Comparison of ENCODE assay signal across 2 cellular contexts in genomic region chr13:92143766-92144165, GRCh38.
TF ChIP-seq lines count a peak whose summit lies in the region.

No MANE protein-coding gene starts in this region.

TF ChIP-seq in Ishikawa, 13 proteins besides CTCF, POLR2A, EP300 and RAD21 (continued from another document):
- TF ChIP-seq, protein P1, sequence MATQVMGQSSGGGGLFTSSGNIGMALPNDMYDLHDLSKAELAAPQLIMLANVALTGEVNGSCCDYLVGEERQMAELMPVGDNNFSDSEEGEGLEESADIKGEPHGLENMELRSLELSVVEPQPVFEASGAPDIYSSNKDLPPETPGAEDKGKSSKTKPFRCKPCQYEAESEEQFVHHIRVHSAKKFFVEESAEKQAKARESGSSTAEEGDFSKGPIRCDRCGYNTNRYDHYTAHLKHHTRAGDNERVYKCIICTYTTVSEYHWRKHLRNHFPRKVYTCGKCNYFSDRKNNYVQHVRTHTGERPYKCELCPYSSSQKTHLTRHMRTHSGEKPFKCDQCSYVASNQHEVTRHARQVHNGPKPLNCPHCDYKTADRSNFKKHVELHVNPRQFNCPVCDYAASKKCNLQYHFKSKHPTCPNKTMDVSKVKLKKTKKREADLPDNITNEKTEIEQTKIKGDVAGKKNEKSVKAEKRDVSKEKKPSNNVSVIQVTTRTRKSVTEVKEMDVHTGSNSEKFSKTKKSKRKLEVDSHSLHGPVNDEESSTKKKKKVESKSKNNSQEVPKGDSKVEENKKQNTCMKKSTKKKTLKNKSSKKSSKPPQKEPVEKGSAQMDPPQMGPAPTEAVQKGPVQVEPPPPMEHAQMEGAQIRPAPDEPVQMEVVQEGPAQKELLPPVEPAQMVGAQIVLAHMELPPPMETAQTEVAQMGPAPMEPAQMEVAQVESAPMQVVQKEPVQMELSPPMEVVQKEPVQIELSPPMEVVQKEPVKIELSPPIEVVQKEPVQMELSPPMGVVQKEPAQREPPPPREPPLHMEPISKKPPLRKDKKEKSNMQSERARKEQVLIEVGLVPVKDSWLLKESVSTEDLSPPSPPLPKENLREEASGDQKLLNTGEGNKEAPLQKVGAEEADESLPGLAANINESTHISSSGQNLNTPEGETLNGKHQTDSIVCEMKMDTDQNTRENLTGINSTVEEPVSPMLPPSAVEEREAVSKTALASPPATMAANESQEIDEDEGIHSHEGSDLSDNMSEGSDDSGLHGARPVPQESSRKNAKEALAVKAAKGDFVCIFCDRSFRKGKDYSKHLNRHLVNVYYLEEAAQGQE (IDR thresholded peaks at IDR 0.05; ENCODE audit: low read depth) = no peak
- TF ChIP-seq TCF12 (IDR thresholded peaks at IDR 0.05; ENCODE audit: low read depth) = no peak
- no peak for TF ChIP-seq ZBTB7A (IDR thresholded peaks at IDR 0.05; ENCODE audit: low read depth)
- TF ChIP-seq CEBPB (IDR thresholded peaks at IDR 0.05) = no peak
- no peak for TF ChIP-seq NFIC (IDR thresholded peaks at IDR 0.05)
- TF ChIP-seq, protein P2, sequence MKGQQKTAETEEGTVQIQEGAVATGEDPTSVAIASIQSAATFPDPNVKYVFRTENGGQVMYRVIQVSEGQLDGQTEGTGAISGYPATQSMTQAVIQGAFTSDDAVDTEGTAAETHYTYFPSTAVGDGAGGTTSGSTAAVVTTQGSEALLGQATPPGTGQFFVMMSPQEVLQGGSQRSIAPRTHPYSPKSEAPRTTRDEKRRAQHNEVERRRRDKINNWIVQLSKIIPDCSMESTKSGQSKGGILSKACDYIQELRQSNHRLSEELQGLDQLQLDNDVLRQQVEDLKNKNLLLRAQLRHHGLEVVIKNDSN (IDR thresholded peaks at IDR 0.05) = no peak
- no peak for TF ChIP-seq EGR1 (IDR thresholded peaks at IDR 0.05)
- no peak for TF ChIP-seq TEAD4 (IDR thresholded peaks at IDR 0.05)

TF ChIP-seq in H1, 55 proteins besides CTCF, POLR2A, EP300 and RAD21 (continued from another document):
- TF ChIP-seq, protein P3, sequence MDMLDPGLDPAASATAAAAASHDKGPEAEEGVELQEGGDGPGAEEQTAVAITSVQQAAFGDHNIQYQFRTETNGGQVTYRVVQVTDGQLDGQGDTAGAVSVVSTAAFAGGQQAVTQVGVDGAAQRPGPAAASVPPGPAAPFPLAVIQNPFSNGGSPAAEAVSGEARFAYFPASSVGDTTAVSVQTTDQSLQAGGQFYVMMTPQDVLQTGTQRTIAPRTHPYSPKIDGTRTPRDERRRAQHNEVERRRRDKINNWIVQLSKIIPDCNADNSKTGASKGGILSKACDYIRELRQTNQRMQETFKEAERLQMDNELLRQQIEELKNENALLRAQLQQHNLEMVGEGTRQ (IDR thresholded peaks at IDR 0.05; ENCODE audit: low read length) = no peak
- TF ChIP-seq KDM1A (IDR thresholded peaks at IDR 0.05; ENCODE audit: borderline replicate concordance, low read length) (no peak), RXRA (IDR thresholded peaks at IDR 0.05; ENCODE audit: insufficient read depth, low read depth, low read length) (no peak)
